Comparison of ENCODE assay signal across 8 cellular contexts in the genomic region with DNA sequence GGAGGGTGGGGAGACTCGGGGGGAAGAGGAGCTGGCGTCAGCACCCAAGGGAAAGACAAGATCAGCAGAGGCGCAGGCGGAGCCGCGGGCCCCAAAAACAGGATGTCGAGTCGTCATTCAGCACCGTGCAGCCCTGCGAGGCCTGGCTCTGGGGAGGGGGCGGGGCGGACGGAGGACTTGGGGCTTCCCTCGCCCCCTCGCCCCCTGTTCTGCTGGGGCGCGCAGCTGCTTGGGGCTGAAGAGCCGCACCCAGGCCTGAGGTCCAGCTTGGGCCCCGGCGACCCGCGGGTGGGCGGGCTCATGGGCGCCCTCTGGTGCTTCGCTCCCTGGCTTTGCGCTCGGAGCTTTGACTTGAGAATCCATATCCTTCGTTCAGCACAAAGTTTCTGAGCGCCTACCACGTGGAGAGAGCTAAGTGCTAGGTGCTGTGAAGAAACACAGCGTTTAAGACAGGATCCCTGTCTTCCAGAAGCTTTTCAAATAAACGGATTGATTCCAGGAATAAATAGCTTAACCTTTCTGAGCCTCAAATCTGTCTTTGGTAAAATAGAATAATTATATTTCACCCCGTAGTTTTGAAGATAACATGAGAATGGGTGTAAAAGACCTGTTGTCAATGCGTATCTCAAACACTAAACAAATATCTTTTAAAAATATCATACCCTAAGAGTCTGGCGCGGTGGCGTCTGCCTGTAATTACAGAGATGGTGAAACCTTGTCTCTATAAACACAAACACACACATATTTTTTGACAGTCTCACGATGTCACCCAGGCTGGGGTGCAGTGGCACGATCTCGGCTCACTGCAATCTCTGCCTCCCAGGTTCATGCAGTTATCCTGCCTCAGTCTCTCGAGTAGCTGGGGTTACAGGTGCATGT. TPM values are rescaled to one million over a fixed set of nuclear protein-coding genes. Genes with fewer than 3 reads are reported as not detected.
DNase-seq lines count a peak whose midpoint lies in the region; TF ChIP-seq lines count a peak whose summit lies in the region.

No MANE protein-coding gene starts in this region.

- DNase-seq in GM10266 (ENCODE audit: extremely low spot score) (peak; percentile 91), H4 (ENCODE audit: low spot score) (peak; percentile 82), Kasumi-1 (lab: John Stamatoyannopoulos, UW) (peak; percentile 93 to 95), RKO (ENCODE audit: low spot score) (peak; percentile 89), globus pallidus (ENCODE audit: low spot score) (peak; percentile 87), nucleus accumbens (lab: John Stamatoyannopoulos, UW) (peak in 51 of 56 donors; percentile 55 to 94 (median 81)), cortex of kidney (lab: John Stamatoyannopoulos, UW) (no peak)
- peak; percentile 94 for DNase-seq in activated naive CD4-positive, alpha-beta T cell treated with anti-CD3 and anti-CD28 coated beads, Interleukin-2, amount 50 U/mL, for 16 hours

- TF ChIP-seq CTCF in GM10266 (IDR thresholded peaks at IDR 0.05; ENCODE audit: control insufficient read depth, insufficient read depth, low read depth, missing control alignments): peak; percentile 87

RNA-seq across cellular contexts. Expression of gene RHOG, which starts 0.9 kb away (rescaled TPM):
- total RNA-seq in H4 (2014; rRNA removed; shearing (Covaris generic)): 37.4 and 62.5 TPM in 2 replicates

RNA-seq across cellular contexts. Expression of gene STIM1, which starts 13.8 kb away (rescaled TPM):
- total RNA-seq in H4 (2014; rRNA removed; shearing (Covaris generic)): 22.1 and 22.7 TPM in 2 replicates

RNA-seq across cellular contexts. Expression of gene PGAP2, which starts 33.3 kb away (rescaled TPM):
- 8.2 and 14.0 TPM in 2 replicates for total RNA-seq in H4 (2014; rRNA removed; shearing (Covaris generic))

RNA-seq across cellular contexts. Expression of gene NUP98, which starts 44.3 kb away (rescaled TPM):
- 93.9 and 101 TPM in 2 replicates for total RNA-seq in H4 (2014; rRNA removed; shearing (Covaris generic))
